ENCODE assay signal across 8 cellular contexts in genomic region chr1:203672354-203672753, GRCh38. TPM values are rescaled to one million over a fixed set of nuclear protein-coding genes. Genes with fewer than 3 reads are reported as not detected.
DNase-seq lines count a peak whose midpoint lies in the region; ATAC-seq and TF ChIP-seq lines count a peak whose summit lies in the region.

No MANE protein-coding gene starts in this region.

- H3K4me1 ChIP-seq in ectodermal cell (ENCODE audit: control insufficient read depth, insufficient read depth, low read length), result peaks cover 33% of the 10 kb centered on the region
- H3K4me1 ChIP-seq in muscle layer of colon (ENCODE audit: insufficient read depth, low read length), result peaks cover 95% of the 10 kb centered on the region
- peaks cover 35 to 69% of the 10 kb centered on the region in 2 donors for H3K4me1 ChIP-seq in uterus

- WGBS in ectodermal cell, 2 experiments, result 73 to 76% methylated on average over 11 of the region's 11 CpGs

- H3K27ac ChIP-seq in ectodermal cell (ENCODE audit: insufficient read depth, low read depth, low read length, poor library complexity, severe bottlenecking) (peak overlapping the region; percentile 64), muscle layer of colon (ENCODE audit: low read depth, low read length) (peak overlapping the region; percentile 90), uterus (peak overlapping the region; percentile 88 to 94)

- ATAC-seq in GM18520 (IDR thresholded peaks at IDR 0.05; ENCODE audit: unreplicated experiment) (no peak), GM21515 (IDR thresholded peaks at IDR 0.05; ENCODE audit: unreplicated experiment) (no peak)

- CTCF ChIA-PET in activated naive CD4-positive, alpha-beta T cell treated with anti-CD3 and anti-CD28 coated beads, Interleukin-2, amount 10 ng/mL, durations not matched to agents 7 days and 5 days (lab: Charles Lee), result interaction anchor here (0.6 to 4.7 kb wide), 9 partner anchors 8 to 166 kb away, joined by 3 to 49 read pairs (median 6); no protein-coding TSS in a partner anchor
- CTCF ChIA-PET in activated naive CD4-positive, alpha-beta T cell treated with anti-CD3 and anti-CD28 coated beads for 36 hours (lab: Charles Lee), result interaction anchor here (0.6 to 2.6 kb wide), 5 partner anchors 9 to 641 kb away, joined by 3 to 15 read pairs (median 6); no protein-coding TSS in a partner anchor

- peaks cover 66% of the 10 kb centered on the region for H3K4me1 Mint-ChIP-seq in activated naive CD4-positive, alpha-beta T cell treated with anti-CD3 and anti-CD28 coated beads, Interleukin-2, amount 10 ng/mL, durations not matched to agents 7 days and 5 days
- H3K4me1 Mint-ChIP-seq in activated naive CD4-positive, alpha-beta T cell treated with anti-CD3 and anti-CD28 coated beads for 36 hours (ENCODE audit: low read depth), result peaks cover 42% of the 10 kb centered on the region

- H3K4me3 Mint-ChIP-seq in activated naive CD4-positive, alpha-beta T cell treated with anti-CD3 and anti-CD28 coated beads, Interleukin-2, amount 10 ng/mL, durations not matched to agents 7 days and 5 days, result no peak overlapping the region
- H3K4me3 Mint-ChIP-seq in activated naive CD4-positive, alpha-beta T cell treated with anti-CD3 and anti-CD28 coated beads for 36 hours, result no peak overlapping the region

- intact Hi-C loops in activated naive CD4-positive, alpha-beta T cell treated with anti-CD3 and anti-CD28 coated beads for 36 hours (cut with micrococcal nuclease), result no loop called here
- intact Hi-C loops in uterus (cut with DNase I; ENCODE audit: low total_unique reads), result no loop called here

- peaks cover 35% of the 10 kb centered on the region for H3K36me3 Mint-ChIP-seq in activated naive CD4-positive, alpha-beta T cell treated with anti-CD3 and anti-CD28 coated beads, Interleukin-2, amount 10 ng/mL, durations not matched to agents 7 days and 5 days
- H3K36me3 Mint-ChIP-seq in activated naive CD4-positive, alpha-beta T cell treated with anti-CD3 and anti-CD28 coated beads for 36 hours (ENCODE audit: low read depth), result no peaks in the 10 kb centered on the region

- no peak overlapping the region for H3K4me3 ChIP-seq in ectodermal cell (ENCODE audit: insufficient read depth, low read depth, low read length)
- H3K4me3 ChIP-seq in muscle layer of colon (ENCODE audit: low read depth in 1 of 2, low read length in 2 of 2), result peak overlapping the region in 1 of 2 donors; percentile 5
- H3K4me3 ChIP-seq in uterus, result no peak overlapping the region

- TF ChIP-seq CTCF in uterus (IDR thresholded peaks at IDR 0.05), result no peak

- no peaks in the 10 kb centered on the region for H3K27me3 Mint-ChIP-seq in activated naive CD4-positive, alpha-beta T cell treated with anti-CD3 and anti-CD28 coated beads, Interleukin-2, amount 10 ng/mL, durations not matched to agents 7 days and 5 days
- no peaks in the 10 kb centered on the region for H3K27me3 Mint-ChIP-seq in activated naive CD4-positive, alpha-beta T cell treated with anti-CD3 and anti-CD28 coated beads for 36 hours (ENCODE audit: low read depth)

- H3K9me3 Mint-ChIP-seq in activated naive CD4-positive, alpha-beta T cell treated with anti-CD3 and anti-CD28 coated beads, Interleukin-2, amount 10 ng/mL, durations not matched to agents 7 days and 5 days, result no peaks in the 10 kb centered on the region
- H3K9me3 Mint-ChIP-seq in activated naive CD4-positive, alpha-beta T cell treated with anti-CD3 and anti-CD28 coated beads for 36 hours, result no peaks in the 10 kb centered on the region

- no peaks in the 10 kb centered on the region for H3K27me3 ChIP-seq in ectodermal cell (ENCODE audit: control insufficient read depth, insufficient read depth, low read length, poor library complexity, severe bottlenecking)
- no peaks in the 10 kb centered on the region for H3K27me3 ChIP-seq in muscle layer of colon (ENCODE audit: control insufficient read depth in 1 of 2, insufficient read depth in 2 of 2, low read length in 2 of 2)
- no peaks in the 10 kb centered on the region for H3K27me3 ChIP-seq in uterus

- DNase-seq in activated naive CD4-positive, alpha-beta T cell treated with anti-CD3 and anti-CD28 coated beads, Interleukin-2, amount 10 ng/mL, durations not matched to agents 7 days and 5 days, result no peak
- no peak for DNase-seq in activated naive CD4-positive, alpha-beta T cell treated with anti-CD3 and anti-CD28 coated beads for 36 hours
- DNase-seq in uterus, result peak; percentile 71 to 75
- DNase-seq in cerebellum (ENCODE audit: low spot score), result no peak

- peak overlapping the region; percentile 17 for H3K9ac ChIP-seq in muscle layer of colon (ENCODE audit: low read length)

- peak in 1 of 2 donors; percentile 40 for TF ChIP-seq POLR2A in uterus (IDR thresholded peaks at IDR 0.05)

- H3K27ac Mint-ChIP-seq in activated naive CD4-positive, alpha-beta T cell treated with anti-CD3 and anti-CD28 coated beads, Interleukin-2, amount 10 ng/mL, durations not matched to agents 7 days and 5 days, result peak overlapping the region; percentile 81
- no peak overlapping the region for H3K27ac Mint-ChIP-seq in activated naive CD4-positive, alpha-beta T cell treated with anti-CD3 and anti-CD28 coated beads for 36 hours

- H3K9me3 ChIP-seq in ectodermal cell (ENCODE audit: control insufficient read depth, low read length), result no peaks in the 10 kb centered on the region
- no peaks in the 10 kb centered on the region for H3K9me3 ChIP-seq in muscle layer of colon (ENCODE audit: low read length)
- no peaks in the 10 kb centered on the region for H3K9me3 ChIP-seq in uterus

- H3K36me3 ChIP-seq in ectodermal cell (ENCODE audit: control insufficient read depth, insufficient read depth, low read length), result no peaks in the 10 kb centered on the region
- H3K36me3 ChIP-seq in muscle layer of colon (ENCODE audit: insufficient read depth, low read length), result peaks cover 21% of the 10 kb centered on the region
- H3K36me3 ChIP-seq in uterus, result no peaks in the 10 kb centered on the region

RNA-seq across cellular contexts. Expression of gene ATP2B4, which starts 45.7 kb away (rescaled TPM):
- total RNA-seq in activated naive CD4-positive, alpha-beta T cell treated with anti-CD3 and anti-CD28 coated beads for 36 hours, result 10 to 100 TPM; 17.7 to 19.6 TPM
- 34.1 TPM for polyA plus RNA-seq in ectodermal cell (2013, experiment 1 of 4)
- 36.2 TPM for polyA plus RNA-seq in ectodermal cell (2013, experiment 2 of 4)
- 29.0 TPM for polyA plus RNA-seq in ectodermal cell (2013, experiment 3 of 4)
- 32.8 TPM for polyA plus RNA-seq in ectodermal cell (2013, experiment 4 of 4)
- 100 to 1,000 TPM in 3 of 4 donors, 10 to 100 TPM in 1; 82.6 to 464 (median 215) TPM for total RNA-seq in uterus
- total RNA-seq in cerebellum, result 53.0 TPM

Comparison
In these comparisons a context has a peak if more than half of its experiments do, and no peak if none do; other contexts are left out.
1. DNase-seq: peak in uterus (2 of 2); none in activated naive CD4-positive, alpha-beta T cell treated with anti-CD3 and anti-CD28 coated beads, Interleukin-2, amount 10 ng/mL, durations not matched to agents 7 days and 5 days (single experiment), activated naive CD4-positive, alpha-beta T cell treated with anti-CD3 and anti-CD28 coated beads for 36 hours (single experiment) and cerebellum (single experiment).
2. Peak in every context shown above with its lines, with median percentiles within 50 percentile points of each other: H3K27ac ChIP-seq.